In the genomic region with DNA sequence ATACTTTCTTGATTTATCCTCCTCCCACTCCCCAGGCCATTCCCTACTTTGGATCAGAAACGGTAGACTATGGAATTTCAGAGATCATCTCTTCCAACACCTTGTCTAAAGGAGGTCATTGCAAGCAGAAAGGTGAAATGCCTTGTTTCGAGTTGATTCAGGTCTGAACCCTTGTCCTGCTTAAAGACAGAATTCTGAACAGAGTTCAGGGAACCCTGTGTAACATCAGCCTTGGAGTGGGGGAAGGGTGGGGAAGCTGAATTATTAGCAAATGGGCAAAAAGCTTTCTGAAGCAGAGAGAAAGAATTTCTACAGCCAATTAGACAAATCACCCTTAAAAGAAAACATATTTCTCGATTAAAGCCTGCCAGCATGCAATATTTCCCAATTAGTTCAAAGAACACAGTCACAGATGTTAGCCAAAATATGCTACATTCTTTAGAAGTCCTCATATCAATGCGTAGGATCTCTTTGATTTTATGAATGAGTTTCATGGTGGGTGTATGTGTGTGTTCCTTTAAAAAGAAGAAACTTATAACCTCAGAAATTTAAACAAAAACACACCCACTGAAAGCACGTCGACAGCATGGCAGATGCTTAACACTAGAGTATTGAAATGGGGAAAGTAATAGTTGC, we compare ENCODE assay signal across 2 cellular contexts.
TF ChIP-seq lines count a peak whose summit lies in the region.

No MANE protein-coding gene starts in this region.

TF ChIP-seq in A549, 52 proteins besides CTCF, POLR2A, EP300 and RAD21 (continued from another document):
- TF ChIP-seq HMGXB4 (CRISPR knock-in tag; IDR thresholded peaks at IDR 0.05; ENCODE audit: borderline replicate concordance): no peak
- TF ChIP-seq MAZ (IDR thresholded peaks at IDR 0.05; ENCODE audit: borderline replicate concordance, low read depth, low read length): no peak
- no peak for TF ChIP-seq HEYL (CRISPR knock-in tag; IDR thresholded peaks at IDR 0.05)
- no peak for TF ChIP-seq CHD4 (IDR thresholded peaks at IDR 0.05; ENCODE audit: borderline replicate concordance)
- TF ChIP-seq EHF (CRISPR knock-in tag; IDR thresholded peaks at IDR 0.05): no peak
- no peak for TF ChIP-seq RFX5 (IDR thresholded peaks at IDR 0.05)
- TF ChIP-seq CBX8 (IDR thresholded peaks at IDR 0.05): no peak
- TF ChIP-seq ELK1 (IDR thresholded peaks at IDR 0.05; ENCODE audit: low read depth, low read length): no peak
- no peak for TF ChIP-seq BCL3 (IDR thresholded peaks at IDR 0.05)

TF ChIP-seq in HCT116, 20 proteins besides CTCF, POLR2A, EP300 and RAD21 (continued from another document):
- TF ChIP-seq JUND (IDR thresholded peaks at IDR 0.05): no peak
- TF ChIP-seq SRF (IDR thresholded peaks at IDR 0.05; ENCODE audit: low read depth): no peak
- no peak for TF ChIP-seq ELF1 (IDR thresholded peaks at IDR 0.05; ENCODE audit: borderline replicate concordance, low read depth)
- no peak for TF ChIP-seq TCF7L2 (IDR thresholded peaks at IDR 0.05; ENCODE audit: borderline replicate concordance, extremely low read depth, insufficient read depth, insufficient read length)
- TF ChIP-seq, protein P1, sequence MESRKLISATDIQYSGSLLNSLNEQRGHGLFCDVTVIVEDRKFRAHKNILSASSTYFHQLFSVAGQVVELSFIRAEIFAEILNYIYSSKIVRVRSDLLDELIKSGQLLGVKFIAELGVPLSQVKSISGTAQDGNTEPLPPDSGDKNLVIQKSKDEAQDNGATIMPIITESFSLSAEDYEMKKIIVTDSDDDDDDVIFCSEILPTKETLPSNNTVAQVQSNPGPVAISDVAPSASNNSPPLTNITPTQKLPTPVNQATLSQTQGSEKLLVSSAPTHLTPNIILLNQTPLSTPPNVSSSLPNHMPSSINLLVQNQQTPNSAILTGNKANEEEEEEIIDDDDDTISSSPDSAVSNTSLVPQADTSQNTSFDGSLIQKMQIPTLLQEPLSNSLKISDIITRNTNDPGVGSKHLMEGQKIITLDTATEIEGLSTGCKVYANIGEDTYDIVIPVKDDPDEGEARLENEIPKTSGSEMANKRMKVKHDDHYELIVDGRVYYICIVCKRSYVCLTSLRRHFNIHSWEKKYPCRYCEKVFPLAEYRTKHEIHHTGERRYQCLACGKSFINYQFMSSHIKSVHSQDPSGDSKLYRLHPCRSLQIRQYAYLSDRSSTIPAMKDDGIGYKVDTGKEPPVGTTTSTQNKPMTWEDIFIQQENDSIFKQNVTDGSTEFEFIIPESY (IDR thresholded peaks at IDR 0.05; ENCODE audit: extremely low read depth, insufficient replicate concordance, low read length): no peak
- TF ChIP-seq MAX (IDR thresholded peaks at IDR 0.05): no peak
- no peak for TF ChIP-seq EGR1 (IDR thresholded peaks at IDR 0.05; ENCODE audit: low read depth)
